ENCODE assay signal across 8 cellular contexts in genomic region chr5:172958268-172959046, GRCh38. TPM values are rescaled to one million over a fixed set of nuclear protein-coding genes. Genes with fewer than 3 reads are reported as not detected.
DNase-seq lines count a peak whose midpoint lies in the region; ATAC-seq and TF ChIP-seq lines count a peak whose summit lies in the region.

No MANE protein-coding gene starts in this region.

- peak in 9 of 14 donors; percentile 20 to 68 (median 40) for DNase-seq in C1 segment of cervical spinal cord (lab: John Stamatoyannopoulos, UW)
- DNase-seq in GM20000 (ENCODE audit: low spot score): peak; percentile 90
- peak; percentile 78 for DNase-seq in SW480 (ENCODE audit: low spot score)
- peak; percentile 26 for DNase-seq in activated naive CD8-positive, alpha-beta T cell treated with anti-CD3 and anti-CD28 coated beads, Interleukin-2, amount 50 U/mL, for 16 hours (ENCODE audit: low read depth, low spot score)
- peak; percentile 77 for DNase-seq in left cardiac atrium
- DNase-seq in prostate gland (ENCODE audit: low spot score): peak; percentile 47
- peak; percentile 88 for DNase-seq in upper lobe of right lung

- H3K4me3 ChIP-seq in HUES6 (ENCODE audit: low read depth, low read length) (peak overlapping the region; percentile 98), prostate gland (peak overlapping the region; percentile 52 to 62), upper lobe of right lung (peak overlapping the region; percentile 97)

- H3K9me3 ChIP-seq in HUES6 (ENCODE audit: control insufficient read depth, insufficient read depth, low read depth, low read length) (no peaks in the 10 kb centered on the region), prostate gland (no peaks in the 10 kb centered on the region), upper lobe of right lung (no peaks in the 10 kb centered on the region)

- intact Hi-C loops in left cardiac atrium (cut with DNase I) (no loop called here), prostate gland (cut with DNase I) (no loop called here), upper lobe of right lung (cut with DNase I) (no loop called here)

- H3K9ac ChIP-seq in HUES6 (ENCODE audit: low read length): peak overlapping the region; percentile 95

- H3K27me3 ChIP-seq in HUES6 (ENCODE audit: control insufficient read depth, insufficient read depth, low read length) (0 out of 2 replicates have a peak, but pooled peaks cover 7% of the 10 kb centered on the region), prostate gland (replicated peaks; ENCODE audit: insufficient read depth) (no peaks in the 10 kb centered on the region), upper lobe of right lung (no peaks in the 10 kb centered on the region)

- H3K4me1 ChIP-seq in HUES6 (ENCODE audit: control insufficient read depth, insufficient read depth, low read length) (0 out of 2 replicates have a peak, but pooled peaks cover 6% of the 10 kb centered on the region), prostate gland (replicated peaks) (peaks cover 3% of the 10 kb centered on the region), upper lobe of right lung (peaks cover 12% of the 10 kb centered on the region)

- H3K27ac ChIP-seq in HUES6 (ENCODE audit: low read depth, low read length) (no peak overlapping the region), prostate gland (peak overlapping the region; percentile 73 to 74), upper lobe of right lung (peak overlapping the region; percentile 88)

- WGBS in prostate gland: 4% methylated on average over 50 of the region's 55 CpGs

- TF ChIP-seq CTCF in GM20000 (IDR thresholded peaks at IDR 0.05; ENCODE audit: extremely low read depth, missing control alignments): no peak
- no peak for TF ChIP-seq CTCF in prostate gland (IDR thresholded peaks at IDR 0.05)
- TF ChIP-seq CTCF in upper lobe of right lung (IDR thresholded peaks at IDR 0.05): no peak

- H3K36me3 ChIP-seq in HUES6 (ENCODE audit: control insufficient read depth, insufficient read depth, low read length) (peaks cover 9% of the 10 kb centered on the region), prostate gland (no peaks in the 10 kb centered on the region), upper lobe of right lung (no peaks in the 10 kb centered on the region)

- peak; percentile 89 to 90 for ATAC-seq in left cardiac atrium
- ATAC-seq in upper lobe of right lung: peak; percentile 91

- TF ChIP-seq POLR2A in prostate gland (IDR thresholded peaks at IDR 0.05): no peak

RNA-seq across cellular contexts. Expression of gene RPL26L1, which starts 0.8 kb away (rescaled TPM):
- total RNA-seq in left cardiac atrium (10 to 100 TPM; 22.4 to 22.6 TPM), prostate gland (10 to 100 TPM; 20.4 to 47.6 TPM), upper lobe of right lung (26.4 TPM)

RNA-seq across cellular contexts. Expression of gene ATP6V0E1, which starts 25.1 kb away (rescaled TPM):
- total RNA-seq in left cardiac atrium (100 to 1,000 TPM; 204 to 208 TPM), prostate gland (100 to 1,000 TPM; 171 to 232 TPM), upper lobe of right lung (326 TPM)

Comparison
In these comparisons a context has a peak if more than half of its experiments do, and no peak if none do; other contexts are left out.
1. DNase-seq: peak in every context shown above with its lines; median percentile 90 in GM20000; 88 in upper lobe of right lung; 78 in SW480; 77 in left cardiac atrium; 47 in prostate gland; 40 in C1 segment of cervical spinal cord; 26 in activated naive CD8-positive, alpha-beta T cell treated with anti-CD3 and anti-CD28 coated beads, Interleukin-2, amount 50 U/mL, for 16 hours.